ENCODE assay signal across 1 cellular context in genomic region chr3:60555704-60556340, GRCh38.
A peak's percentile ranks its signal among the peaks of the same experiment; 100 is the strongest.
TF ChIP-seq lines count a peak whose summit lies in the region.

No MANE protein-coding gene starts in this region.

TF ChIP-seq in GM23338, 12 proteins besides CTCF, POLR2A, EP300 and RAD21 (continued from another document):
- peak; percentile 76; the same call in 1 of the 2 replicates for TF ChIP-seq ZNF462 (CRISPR knock-in tag; IDR thresholded peaks at IDR 0.05)
